ENCODE assay signal across 13 cellular contexts in the genomic region with DNA sequence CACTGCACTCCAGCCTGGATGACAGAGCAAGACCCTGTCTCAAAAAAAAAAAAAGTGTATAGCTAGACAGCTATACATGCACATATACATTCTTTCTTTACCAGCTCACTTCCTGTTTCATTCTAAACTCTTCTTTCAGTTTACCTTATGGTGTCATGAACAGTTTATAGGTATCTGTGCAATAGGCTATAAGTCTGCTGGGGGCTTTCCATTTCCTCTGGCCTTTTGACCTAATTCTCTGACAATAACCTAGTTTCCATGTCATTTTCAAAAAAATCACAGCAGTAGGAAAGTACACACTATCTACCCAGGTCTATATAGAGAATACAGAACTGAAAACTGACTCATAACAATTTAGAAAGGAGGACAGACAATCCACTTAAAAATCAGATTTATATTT. TPM values are rescaled to one million over a fixed set of nuclear protein-coding genes. Genes with fewer than 3 reads are reported as not detected.
DNase-seq lines count a peak whose midpoint lies in the region; ATAC-seq and TF ChIP-seq lines count a peak whose summit lies in the region.
"Had no signal": no experiment of that assay in that cellular context is flagged by ENCODE, and none has a peak within 500 bp of the region (broad histone marks: within the 10 kb centered on the region; RNA-seq: fewer than 3 reads in every experiment).

No MANE protein-coding gene starts in this region.

- DNase-seq in GM06990 (ENCODE audit: extremely low read depth, insufficient read length) (peak; percentile 87), GM19238 (ENCODE audit: insufficient read length, low spot score) (peak; percentile 28), Kasumi-1 (lab: John Stamatoyannopoulos, UW) (no peak), left colon (no peak), DMS153 (lab: John Stamatoyannopoulos, UW) (no peak), pons (ENCODE audit: low spot score) (no peak)
- DNase-seq: natural killer cell, NCI-H446 treated with DMSO at 0.1 percent for 48 hours had no signal

- intact Hi-C loops in left colon (cut with DNase I, micrococcal nuclease) = no loop called here

- peak; percentile 82 for ATAC-seq in HG02798 (IDR thresholded peaks at IDR 0.05; ENCODE audit: poor library complexity, unreplicated experiment)
- ATAC-seq in HG03565 (IDR thresholded peaks at IDR 0.05; ENCODE audit: unreplicated experiment) = peak; percentile 90
- ATAC-seq in left colon = no peak
- ATAC-seq: natural killer cell had no signal

- no peak overlapping the region for H3K4me3 ChIP-seq in GM06990 (replicated peaks; ENCODE audit: low read depth, low read length)

- no peak for TF ChIP-seq CTCF in GM06990 (IDR thresholded peaks at IDR 0.05; ENCODE audit: insufficient read depth, low read length, poor library complexity, severe bottlenecking)

- H3K27me3 ChIP-seq in GM06990 (replicated peaks; ENCODE audit: control insufficient read depth, insufficient read depth, low read length) = no peaks in the 10 kb centered on the region

- H3K36me3 ChIP-seq in GM06990 (ENCODE audit: control insufficient read depth, insufficient read depth, low read length) = no peaks in the 10 kb centered on the region

RNA-seq across cellular contexts. Expression of gene URAD, which starts 24.4 kb away (rescaled TPM):
- total RNA-seq in left colon = 10 to 100 TPM; 44.8 to 46.4 TPM
- total RNA-seq: activated T-helper 1 cell treated with anti-CD3 and anti-CD28 coated beads, Interleukin-12 subunit alpha, Interleukin-12 subunit beta, Interleukin-2, Interleukin-4 antibody, amounts not matched to agents 30 ng/mL and 10 ng/mL and 1 ng/mL, durations not matched to agents 14 hours and 24 hours and 36 hours; IMR-90; natural killer cell; temporal lobe had no signal

RNA-seq across cellular contexts. Expression of gene CDX2, which starts 43.8 kb away (rescaled TPM):
- total RNA-seq in left colon = 100 to 1,000 TPM; 266 to 293 TPM
- total RNA-seq: activated T-helper 1 cell treated with anti-CD3 and anti-CD28 coated beads, Interleukin-12 subunit alpha, Interleukin-12 subunit beta, Interleukin-2, Interleukin-4 antibody, amounts not matched to agents 30 ng/mL and 10 ng/mL and 1 ng/mL, durations not matched to agents 14 hours and 24 hours and 36 hours; IMR-90; natural killer cell; temporal lobe had no signal

Comparison
In these comparisons a context has a peak if more than half of its experiments do, and no peak if none do; other contexts are left out.
1. DNase-seq: peak in GM06990 (single experiment) and GM19238 (single experiment); none in Kasumi-1 (0 of 2), left colon (0 of 2), DMS153 (single experiment) and pons (single experiment).